In genomic region chr14:32251530-32251929, GRCh38 we compare ENCODE assay signal across 1 cellular context.
TF ChIP-seq lines count a peak whose summit lies in the region.

No MANE protein-coding gene starts in this region.

TF ChIP-seq in K562, 482 proteins besides CTCF, POLR2A, EP300 and RAD21:
- TF ChIP-seq HOXB6 (CRISPR knock-in tag; IDR thresholded peaks at IDR 0.05; ENCODE audit: borderline replicate concordance) (no peak), ZNF347 (CRISPR knock-in tag; IDR thresholded peaks at IDR 0.05; ENCODE audit: low read depth) (no peak), HMG20B (CRISPR knock-in tag; IDR thresholded peaks at IDR 0.05) (no peak)
TF ChIP-seq in K562: peak in this region for 0.
